ENCODE assay signal across 19 cellular contexts in the genomic region with DNA sequence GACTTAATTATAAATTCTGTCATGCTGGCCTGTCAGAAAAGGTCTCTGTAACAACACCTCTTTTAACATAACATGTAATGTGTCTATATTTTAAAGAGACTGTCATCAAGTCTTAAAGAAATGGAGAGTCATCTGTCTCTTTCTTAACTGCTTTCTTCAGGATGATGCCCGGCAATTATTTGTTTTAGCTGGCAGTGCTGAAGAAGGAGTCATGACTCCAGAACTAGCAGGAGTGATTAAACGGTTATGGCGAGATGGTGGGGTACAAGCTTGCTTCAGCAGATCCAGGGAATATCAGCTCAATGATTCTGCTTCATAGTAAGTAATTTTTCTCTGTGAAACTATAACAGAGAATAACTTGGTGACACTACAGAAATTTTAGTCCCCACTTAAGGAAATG. TPM values are rescaled to one million over a fixed set of nuclear protein-coding genes. Genes with fewer than 3 reads are reported as not detected.
A peak's percentile ranks its signal among the peaks of the same experiment; 100 is the strongest.
DNase-seq lines count a peak whose midpoint lies in the region; ATAC-seq and TF ChIP-seq lines count a peak whose summit lies in the region.
"Had no signal": no experiment of that assay in that cellular context is flagged by ENCODE, and none has a peak within 500 bp of the region (broad histone marks: within the 10 kb centered on the region; RNA-seq: fewer than 3 reads in every experiment).

No MANE protein-coding gene starts in this region.

- H3K4me3 Mint-ChIP-seq in CD14-positive monocyte = no peak overlapping the region
- no peak overlapping the region for H3K4me3 Mint-ChIP-seq in dendritic cell treated with granulocyte-macrophage colony-stimulating factor and Interleukin-4, amounts not matched to agents 40 ng/mL and 50 ng/mL, for 4 days
- H3K4me3 Mint-ChIP-seq: CD4-positive, CD25-positive, alpha-beta regulatory T cell; stimulated activated naive CD8-positive, alpha-beta T cell treated with anti-CD3 and anti-CD28 coated beads, Interleukin-15, amount 100 ng/mL, for 72 hours; T-helper 17 cell had no signal

- no peak for DNase-seq in CD14-positive monocyte (ENCODE audit: low spot score)
- DNase-seq in MG63 = peak; percentile 82
- DNase-seq in NCI-H1417 (lab: John Stamatoyannopoulos, UW) = no peak
- no peak for DNase-seq in KG1 (lab: John Stamatoyannopoulos, UW)
- no peak for DNase-seq in HAP-1 (ENCODE audit: low spot score in 2 of 2)
- DNase-seq: CD4-positive, CD25-positive, alpha-beta regulatory T cell; foreskin melanocyte; HCEC 1CT; NCI-H1092 treated with DMSO at 0.1 percent for 48 hours; NCI-H2171; pancreas; RPMI8226; stimulated activated naive CD8-positive, alpha-beta T cell treated with anti-CD3 and anti-CD28 coated beads, Interleukin-15, amount 100 ng/mL, for 72 hours; T-helper 17 cell had no signal

- TF ChIP-seq CTCF in CD14-positive monocyte (IDR thresholded peaks at IDR 0.05) (no peak), neutrophil (IDR thresholded peaks at IDR 0.05) (no peak)

- peaks cover 57 to 93% of the 10 kb centered on the region in 2 donors for H3K36me3 Mint-ChIP-seq in CD14-positive monocyte
- peaks cover 94% of the 10 kb centered on the region for H3K36me3 Mint-ChIP-seq in dendritic cell treated with granulocyte-macrophage colony-stimulating factor and Interleukin-4, amounts not matched to agents 40 ng/mL and 50 ng/mL, for 4 days (ENCODE audit: low read depth)

- ATAC-seq in HG03457 (IDR thresholded peaks at IDR 0.05; ENCODE audit: unreplicated experiment) = no peak
- ATAC-seq: HepG2; pancreas; stimulated activated naive CD8-positive, alpha-beta T cell treated with anti-CD3 and anti-CD28 coated beads, Interleukin-15, amount 100 ng/mL, for 72 hours; T-helper 17 cell had no signal

- intact Hi-C loops in CD14-positive monocyte (cut with micrococcal nuclease) = no loop called here
- intact Hi-C loops in dendritic cell treated with granulocyte-macrophage colony-stimulating factor and Interleukin-4, amounts not matched to agents 40 ng/mL and 50 ng/mL, for 4 days (cut with micrococcal nuclease) = no loop called here

- peak overlapping the region; percentile 13 for H3K27ac ChIP-seq in neutrophil
- H3K27ac ChIP-seq: pancreas had no signal

- H3K4me1 ChIP-seq in neutrophil (ENCODE audit: control insufficient read depth in 1 of 2, insufficient read depth in 1 of 2, low read depth in 1 of 2, low read length in 1 of 2) (peaks cover 15 to 17% of the 10 kb centered on the region in 2 experiments), HAP-1 (peaks cover under 1% of the 10 kb centered on the region)
- H3K4me1 ChIP-seq: pancreas had no signal

- H3K27me3 ChIP-seq in MG63 = no peaks in the 10 kb centered on the region
- no peaks in the 10 kb centered on the region for H3K27me3 ChIP-seq in neutrophil
- no peaks in the 10 kb centered on the region for H3K27me3 ChIP-seq in HAP-1 (ENCODE audit: low read depth)
- H3K27me3 ChIP-seq: pancreas had no signal

- in situ Hi-C loops in HAP-1 (cut with MboI; ENCODE audit: low sequenced_read_pairs) = no loop called here

- H3K9me3 ChIP-seq in MG63 = no peaks in the 10 kb centered on the region
- no peaks in the 10 kb centered on the region for H3K9me3 ChIP-seq in neutrophil
- no peaks in the 10 kb centered on the region for H3K9me3 ChIP-seq in HAP-1
- H3K9me3 ChIP-seq: pancreas had no signal

- H3K36me3 ChIP-seq in MG63 (peaks cover 62% of the 10 kb centered on the region), neutrophil (peaks cover 67% of the 10 kb centered on the region), HAP-1 (replicated peaks) (peaks cover 13% of the 10 kb centered on the region)

- H3K4me3 ChIP-seq in MG63 (no peak overlapping the region), neutrophil (ENCODE audit: low read depth in 1 of 2, low read length in 1 of 2) (no peak overlapping the region), HAP-1 (no peak overlapping the region)
- H3K4me3 ChIP-seq: pancreas had no signal

- H3K27me3 Mint-ChIP-seq in CD14-positive monocyte (ENCODE audit: low read depth in 3 of 3) = peaks cover 0 to 1% (median 0%) of the 10 kb centered on the region in 3 donors
- H3K27me3 Mint-ChIP-seq in dendritic cell treated with granulocyte-macrophage colony-stimulating factor and Interleukin-4, amounts not matched to agents 40 ng/mL and 50 ng/mL, for 4 days = no peaks in the 10 kb centered on the region
- H3K27me3 Mint-ChIP-seq: CD4-positive, CD25-positive, alpha-beta regulatory T cell; stimulated activated naive CD8-positive, alpha-beta T cell treated with anti-CD3 and anti-CD28 coated beads, Interleukin-15, amount 100 ng/mL, for 72 hours; T-helper 17 cell had no signal

- H3K27ac Mint-ChIP-seq in CD14-positive monocyte = peak overlapping the region in 4 of 7 donors; percentile 40 to 71 (median 52)
- peak overlapping the region; percentile 39 for H3K27ac Mint-ChIP-seq in dendritic cell treated with granulocyte-macrophage colony-stimulating factor and Interleukin-4, amounts not matched to agents 40 ng/mL and 50 ng/mL, for 4 days
- H3K27ac Mint-ChIP-seq: stimulated activated naive CD8-positive, alpha-beta T cell treated with anti-CD3 and anti-CD28 coated beads, Interleukin-15, amount 100 ng/mL, for 72 hours; T-helper 17 cell had no signal

- peaks cover 13% of the 10 kb centered on the region for H3K4me1 Mint-ChIP-seq in CD14-positive monocyte
- peaks cover 27% of the 10 kb centered on the region for H3K4me1 Mint-ChIP-seq in dendritic cell treated with granulocyte-macrophage colony-stimulating factor and Interleukin-4, amounts not matched to agents 40 ng/mL and 50 ng/mL, for 4 days (ENCODE audit: low read depth)
- H3K4me1 Mint-ChIP-seq: stimulated activated naive CD8-positive, alpha-beta T cell treated with anti-CD3 and anti-CD28 coated beads, Interleukin-15, amount 100 ng/mL, for 72 hours had no signal

- peaks cover 0 to 1% (median 0%) of the 10 kb centered on the region in 7 donors for H3K9me3 Mint-ChIP-seq in CD14-positive monocyte
- H3K9me3 Mint-ChIP-seq in dendritic cell treated with granulocyte-macrophage colony-stimulating factor and Interleukin-4, amounts not matched to agents 40 ng/mL and 50 ng/mL, for 4 days = no peaks in the 10 kb centered on the region
- H3K9me3 Mint-ChIP-seq: stimulated activated naive CD8-positive, alpha-beta T cell treated with anti-CD3 and anti-CD28 coated beads, Interleukin-15, amount 100 ng/mL, for 72 hours had no signal

RNA-seq across cellular contexts. Expression of gene GNAI3, which starts 30.6 kb away (rescaled TPM):
- polyA plus RNA-seq in CD14-positive monocyte = 10 to 100 TPM; 10.4 to 14.2 TPM
- 17.0 and 20.1 TPM in 2 replicates for total RNA-seq in MG63 (2014; rRNA removed; shearing (Covaris generic); ENCODE audit: low replicate concordance)

RNA-seq across cellular contexts. Expression of gene GPR61, which starts 39.4 kb away (rescaled TPM):
- under 1 TPM in 1 of 2 donors, not detected in 1; 0.28 TPM for polyA plus RNA-seq in CD14-positive monocyte
- total RNA-seq in MG63 (2014; rRNA removed; shearing (Covaris generic); ENCODE audit: low replicate concordance) = not detected in 2 replicates
- total RNA-seq: HepG2, mesenteric fat pad had no signal
- polyA plus RNA-seq: HepG2 had no signal

RNA-seq across cellular contexts. Expression of gene GNAT2, which starts 40.4 kb away (rescaled TPM):
- not detected for polyA plus RNA-seq in CD14-positive monocyte
- 0.10 TPM in 1 of 2 replicates, not detected in the other for total RNA-seq in MG63 (2014; rRNA removed; shearing (Covaris generic); ENCODE audit: low replicate concordance)
- total RNA-seq: CD4-positive, CD25-positive, alpha-beta regulatory T cell; mesenteric fat pad; T-helper 17 cell had no signal

RNA-seq across cellular contexts. Expression of gene AMPD2, which starts 40.6 kb away (rescaled TPM):
- polyA plus RNA-seq in CD14-positive monocyte = 100 to 1,000 TPM in 1 of 2 donors, 10 to 100 TPM in 1; 75.0 to 117 TPM
- total RNA-seq in MG63 (2014; rRNA removed; shearing (Covaris generic); ENCODE audit: low replicate concordance) = 119 and 172 TPM in 2 replicates
